Comparison of ENCODE assay signal across 15 cellular contexts in the genomic region with DNA sequence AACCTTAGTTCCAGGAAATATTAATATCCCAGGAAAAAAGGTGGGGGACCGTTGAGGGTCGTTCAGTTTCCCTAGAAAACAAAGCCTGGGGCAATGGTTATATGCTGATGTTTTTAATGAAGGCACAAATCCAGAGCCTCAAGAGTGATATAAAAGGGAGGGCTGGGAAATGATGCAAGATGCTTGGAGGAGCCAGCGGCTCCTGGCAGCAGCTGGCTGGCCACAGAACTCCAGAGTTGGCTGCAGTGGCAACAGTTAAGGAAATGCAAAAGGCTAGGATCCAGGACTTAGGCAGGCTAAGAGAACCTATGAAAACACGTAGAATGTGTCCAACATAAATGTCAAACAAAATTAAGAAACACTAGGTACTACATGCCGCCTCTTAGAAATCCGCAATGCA. TPM values are rescaled to one million over a fixed set of nuclear protein-coding genes. Genes with fewer than 3 reads are reported as not detected.
A peak's percentile ranks its signal among the peaks of the same experiment; 100 is the strongest.
DNase-seq lines count a peak whose midpoint lies in the region; TF ChIP-seq lines count a peak whose summit lies in the region.
"Had no signal": no experiment of that assay in that cellular context is flagged by ENCODE, and none has a peak within 500 bp of the region (broad histone marks: within the 10 kb centered on the region; RNA-seq: fewer than 3 reads in every experiment).

No MANE protein-coding gene starts in this region.

- peak; percentile 16 for DNase-seq in NCI-H226
- DNase-seq in fibroblast of gingiva (ENCODE audit: low read depth) = peak; percentile 87
- DNase-seq in transverse colon = no peak
- no peak for DNase-seq in activated CD4-positive, alpha-beta T cell treated with anti-CD3 and anti-CD28 coated beads for 48 hours
- DNase-seq in NCI-H510A (lab: John Stamatoyannopoulos, UW) = no peak
- DNase-seq in activated T-helper 1 cell treated with anti-CD3 and anti-CD28 coated beads, Interleukin-12 subunit alpha, Interleukin-12 subunit beta, Interleukin-2, Interleukin-4 antibody, amounts not matched to agents 30 ng/mL and 10 ng/mL and 1 ng/mL, durations not matched to agents 14 hours and 24 hours and 36 hours (ENCODE audit: low spot score) = no peak
- no peak for DNase-seq in RPMI8226
- DNase-seq: activated T-cell treated with anti-CD3 and anti-CD28 coated beads, Interleukin-2, amount 50 U/mL, for 1 hour; COR-L47; effector memory CD8-positive, alpha-beta T cell; NCI-H1930 had no signal

- no peak overlapping the region for H3K27ac Mint-ChIP-seq in activated T-helper 1 cell treated with anti-CD3 and anti-CD28 coated beads, Interleukin-12 subunit alpha, Interleukin-12 subunit beta, Interleukin-2, Interleukin-4 antibody, amounts not matched to agents 30 ng/mL and 10 ng/mL and 1 ng/mL, durations not matched to agents 14 hours and 24 hours and 36 hours

- in situ Hi-C loops in transverse colon (cut with MboI; ENCODE audit: low pct_ligation_motif_present in 1 of 4, low pct_unique_long_range_greater_than_20kb in 1 of 4, low sequenced_read_pairs in 3 of 4) = no loop called here

- H3K4me3 ChIP-seq in muscle layer of colon (ENCODE audit: low read depth in 1 of 2, low read length in 2 of 2) (no peak overlapping the region), transverse colon (no peak overlapping the region)
- H3K4me3 ChIP-seq: K562 had no signal

- TF ChIP-seq POLR2A in transverse colon (IDR thresholded peaks at IDR 0.05) = no peak

- H3K36me3 ChIP-seq in muscle layer of colon (ENCODE audit: insufficient read depth, low read length) (no peaks in the 10 kb centered on the region), transverse colon (no peaks in the 10 kb centered on the region)

- TF ChIP-seq CTCF in transverse colon (IDR thresholded peaks at IDR 0.05) = no peak

- H3K9me3 Mint-ChIP-seq in activated T-helper 1 cell treated with anti-CD3 and anti-CD28 coated beads, Interleukin-12 subunit alpha, Interleukin-12 subunit beta, Interleukin-2, Interleukin-4 antibody, amounts not matched to agents 30 ng/mL and 10 ng/mL and 1 ng/mL, durations not matched to agents 14 hours and 24 hours and 36 hours = no peaks in the 10 kb centered on the region
- H3K9me3 Mint-ChIP-seq: effector memory CD8-positive, alpha-beta T cell had no signal

- peak overlapping the region; percentile 52 for H3K27ac ChIP-seq in muscle layer of colon (ENCODE audit: low read depth, low read length)
- peak overlapping the region; percentile 37 to 68 (median 63) for H3K27ac ChIP-seq in transverse colon

- no peak overlapping the region for H3K4me3 Mint-ChIP-seq in activated T-helper 1 cell treated with anti-CD3 and anti-CD28 coated beads, Interleukin-12 subunit alpha, Interleukin-12 subunit beta, Interleukin-2, Interleukin-4 antibody, amounts not matched to agents 30 ng/mL and 10 ng/mL and 1 ng/mL, durations not matched to agents 14 hours and 24 hours and 36 hours
- H3K4me3 Mint-ChIP-seq: effector memory CD8-positive, alpha-beta T cell had no signal

- H3K4me1 ChIP-seq in muscle layer of colon (ENCODE audit: insufficient read depth, low read length) (peaks cover 19% of the 10 kb centered on the region), transverse colon (peaks cover 4 to 12% (median 6%) of the 10 kb centered on the region in 4 donors)

- no peak for TF ChIP-seq EP300 in transverse colon (IDR thresholded peaks at IDR 0.05; ENCODE audit: low read depth)

- H3K27me3 Mint-ChIP-seq in activated T-helper 1 cell treated with anti-CD3 and anti-CD28 coated beads, Interleukin-12 subunit alpha, Interleukin-12 subunit beta, Interleukin-2, Interleukin-4 antibody, amounts not matched to agents 30 ng/mL and 10 ng/mL and 1 ng/mL, durations not matched to agents 14 hours and 24 hours and 36 hours (ENCODE audit: insufficient read depth) = peaks cover 3% of the 10 kb centered on the region
- H3K27me3 Mint-ChIP-seq: effector memory CD8-positive, alpha-beta T cell had no signal

- H3K36me3 Mint-ChIP-seq in activated T-helper 1 cell treated with anti-CD3 and anti-CD28 coated beads, Interleukin-12 subunit alpha, Interleukin-12 subunit beta, Interleukin-2, Interleukin-4 antibody, amounts not matched to agents 30 ng/mL and 10 ng/mL and 1 ng/mL, durations not matched to agents 14 hours and 24 hours and 36 hours (ENCODE audit: low read depth) = no peaks in the 10 kb centered on the region

- WGBS in transverse colon (ENCODE audit: low coverage in 1 of 2), 2 donors = 70 to 75% methylated on average over 6 of the region's 6 CpGs

- H3K9me3 ChIP-seq in muscle layer of colon (ENCODE audit: low read length) (no peaks in the 10 kb centered on the region), transverse colon (no peaks in the 10 kb centered on the region)

- intact Hi-C loops in transverse colon (cut with DNase I; ENCODE audit: low total_unique reads) = no loop called here
- intact Hi-C loops in activated T-helper 1 cell treated with anti-CD3 and anti-CD28 coated beads, Interleukin-12 subunit alpha, Interleukin-12 subunit beta, Interleukin-2, Interleukin-4 antibody, amounts not matched to agents 30 ng/mL and 10 ng/mL and 1 ng/mL, durations not matched to agents 14 hours and 24 hours and 36 hours (cut with micrococcal nuclease) = no loop called here

- H3K27me3 ChIP-seq in muscle layer of colon (ENCODE audit: control insufficient read depth in 1 of 2, insufficient read depth in 2 of 2, low read length in 2 of 2) = no peaks in the 10 kb centered on the region
- H3K27me3 ChIP-seq in transverse colon = no peaks in the 10 kb centered on the region

- H3K9ac ChIP-seq in muscle layer of colon (ENCODE audit: low read length) = no peak overlapping the region

- H3K4me1 Mint-ChIP-seq in activated T-helper 1 cell treated with anti-CD3 and anti-CD28 coated beads, Interleukin-12 subunit alpha, Interleukin-12 subunit beta, Interleukin-2, Interleukin-4 antibody, amounts not matched to agents 30 ng/mL and 10 ng/mL and 1 ng/mL, durations not matched to agents 14 hours and 24 hours and 36 hours (ENCODE audit: low read depth) = peaks cover 14% of the 10 kb centered on the region

RNA-seq across cellular contexts. Expression of gene B4GALT1, which starts 31.0 kb away (rescaled TPM):
- total RNA-seq in transverse colon = 100 to 1,000 TPM in 2 of 4 donors, 10 to 100 TPM in 2; 23.7 to 126 (median 93.7) TPM
- total RNA-seq in activated T-helper 1 cell treated with anti-CD3 and anti-CD28 coated beads, Interleukin-12 subunit alpha, Interleukin-12 subunit beta, Interleukin-2, Interleukin-4 antibody, amounts not matched to agents 30 ng/mL and 10 ng/mL and 1 ng/mL, durations not matched to agents 14 hours and 24 hours and 36 hours = 64.4 and 66.5 TPM in 2 replicates

RNA-seq across cellular contexts. Expression of gene SPINK4, which starts 41.8 kb away (rescaled TPM):
- total RNA-seq in transverse colon = 10 to 100 TPM in 1 of 4 donors, 1 to 10 TPM in 1, not detected in 2; 6.6 to 77.8 TPM
- total RNA-seq in activated T-helper 1 cell treated with anti-CD3 and anti-CD28 coated beads, Interleukin-12 subunit alpha, Interleukin-12 subunit beta, Interleukin-2, Interleukin-4 antibody, amounts not matched to agents 30 ng/mL and 10 ng/mL and 1 ng/mL, durations not matched to agents 14 hours and 24 hours and 36 hours = not detected in 2 replicates
- total RNA-seq: renal cortical epithelial cell, subcutaneous adipose tissue had no signal

Comparison
In these comparisons a context has a peak if more than half of its experiments do, and no peak if none do; other contexts are left out.
1. DNase-seq: peak in NCI-H226 (single experiment) and fibroblast of gingiva (single experiment); none in transverse colon (single experiment), activated CD4-positive, alpha-beta T cell treated with anti-CD3 and anti-CD28 coated beads for 48 hours (single experiment), NCI-H510A (single experiment), activated T-helper 1 cell treated with anti-CD3 and anti-CD28 coated beads, Interleukin-12 subunit alpha, Interleukin-12 subunit beta, Interleukin-2, Interleukin-4 antibody, amounts not matched to agents 30 ng/mL and 10 ng/mL and 1 ng/mL, durations not matched to agents 14 hours and 24 hours and 36 hours (single experiment) and RPMI8226 (single experiment).